Comparison of ENCODE assay signal across 1 cellular context in genomic region chr12:129237881-129238280, GRCh38.
TF ChIP-seq lines count a peak whose summit lies in the region.

No MANE protein-coding gene starts in this region.

TF ChIP-seq in GM23338, 12 proteins besides CTCF, POLR2A, EP300 and RAD21:
- no peak for TF ChIP-seq REST (IDR thresholded peaks at IDR 0.05; ENCODE audit: unreplicated experiment)
- TF ChIP-seq ZNF331 (CRISPR knock-in tag; IDR thresholded peaks at IDR 0.05; ENCODE audit: low read depth) = no peak
- no peak for TF ChIP-seq EZH2phosphoT487 (IDR thresholded peaks at IDR 0.05; ENCODE audit: unreplicated experiment)
- TF ChIP-seq ZNF462 (CRISPR knock-in tag; IDR thresholded peaks at IDR 0.05) = no peak
- TF ChIP-seq POLR2AphosphoS5 (IDR thresholded peaks at IDR 0.05; ENCODE audit: low read depth) = no peak
- TF ChIP-seq NANOG (IDR thresholded peaks at IDR 0.05; ENCODE audit: borderline replicate concordance) = no peak
